ENCODE assay signal across 18 cellular contexts in the genomic region with DNA sequence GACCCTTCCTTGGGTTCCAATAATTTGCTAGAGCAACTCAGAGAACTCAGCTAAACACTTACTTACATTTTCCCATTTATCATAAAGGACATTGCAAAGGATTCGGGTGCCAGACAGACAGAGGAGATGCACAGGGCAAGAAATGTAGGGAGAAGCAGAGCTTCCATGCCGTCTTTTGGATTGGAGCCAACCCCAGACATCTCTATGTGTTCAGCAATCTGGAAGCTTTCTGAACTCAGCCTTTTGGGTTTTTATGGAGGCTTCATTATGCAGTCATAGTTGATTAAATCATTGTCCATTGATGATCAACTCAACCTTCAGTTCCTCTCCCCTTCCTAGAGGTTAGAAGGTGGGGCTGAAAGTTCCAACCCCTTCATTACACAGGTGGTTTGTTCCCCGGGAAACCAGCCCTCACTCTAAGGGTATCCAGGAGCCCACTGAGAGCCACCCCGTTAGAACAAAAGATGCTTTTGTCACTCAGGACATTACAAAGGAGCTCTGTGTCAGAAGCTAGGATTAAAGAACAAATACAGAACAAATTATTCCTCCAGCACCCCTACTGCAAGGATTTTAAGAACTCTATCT.
"Had no signal": no experiment of that assay in that cellular context is flagged by ENCODE, and none has a peak within 500 bp of the region (broad histone marks: within the 10 kb centered on the region; RNA-seq: fewer than 3 reads in every experiment).

No MANE protein-coding gene starts in this region.

- ATAC-seq: activated T-helper 17 cell treated with anti-CD3 and anti-CD28 coated beads, Interleukin-2, amount 50 U/mL, for 72 hours; effector memory CD8-positive, alpha-beta T cell; gastrocnemius medialis; stimulated activated naive B cell treated with anti-CD40 and anti-IgM and Interleukin-4, amounts not matched to agents 10 μg/mL and 1 μg/mL and 100 μg/mL, for 72 hours had no signal

- H3K4me1 Mint-ChIP-seq: activated B cell treated with CpG ODN at 0.5 μM for 24 hours; activated CD4-positive, alpha-beta T cell treated with anti-CD3 and anti-CD28 coated beads, Interleukin-2, amount 10 ng/mL, durations not matched to agents 24 days and 14 days; activated T-helper 17 cell treated with anti-CD3 and anti-CD28 coated beads, Interleukin-2, amount 50 U/mL, for 72 hours; naive B cell; stimulated activated naive B cell treated with anti-CD40 and anti-IgM and Interleukin-4, amounts not matched to agents 10 μg/mL and 1 μg/mL and 100 μg/mL, for 72 hours had no signal

- H3K36me3 Mint-ChIP-seq: naive B cell; stimulated activated naive B cell treated with anti-CD40 and anti-IgM and Interleukin-4, amounts not matched to agents 10 μg/mL and 1 μg/mL and 100 μg/mL, for 72 hours; type B pancreatic cell had no signal

- H3K9me3 Mint-ChIP-seq: activated CD4-positive, alpha-beta T cell treated with anti-CD3 and anti-CD28 coated beads, Interleukin-2, amount 10 ng/mL, durations not matched to agents 24 days and 14 days; type B pancreatic cell had no signal

- DNase-seq: activated B cell treated with CpG ODN at 0.5 μM for 24 hours; activated CD4-positive, alpha-beta T cell treated with anti-CD3 and anti-CD28 coated beads, Interleukin-2, amount 10 ng/mL, durations not matched to agents 24 days and 14 days; activated naive CD4-positive, alpha-beta T cell treated with anti-CD3 and anti-CD28 coated beads for 36 hours; cortex of kidney; effector memory CD8-positive, alpha-beta T cell; gastrocnemius medialis; kidney glomerular epithelial cell; naive B cell; sigmoid colon; stimulated activated CD4-positive, alpha-beta T cell treated with anti-CD3 and anti-CD28 coated beads, Interleukin-2, amount 100 ng/mL, for 24 hours; stimulated activated naive B cell treated with anti-CD40 and anti-IgM and Interleukin-4, amounts not matched to agents 10 μg/mL and 1 μg/mL and 100 μg/mL, for 72 hours had no signal

- H3K27me3 ChIP-seq: cardiac muscle cell, gastrocnemius medialis, sigmoid colon, suprapubic skin had no signal

- H3K27ac ChIP-seq: cardiac muscle cell, epithelial cell of prostate, gastrocnemius medialis, prostate gland, sigmoid colon, suprapubic skin had no signal

- H3K27ac Mint-ChIP-seq: activated B cell treated with CpG ODN at 0.5 μM for 24 hours; activated CD4-positive, alpha-beta T cell treated with anti-CD3 and anti-CD28 coated beads, Interleukin-2, amount 10 ng/mL, durations not matched to agents 24 days and 14 days; activated naive CD4-positive, alpha-beta T cell treated with anti-CD3 and anti-CD28 coated beads for 36 hours; activated T-helper 17 cell treated with anti-CD3 and anti-CD28 coated beads, Interleukin-2, amount 50 U/mL, for 72 hours; effector memory CD8-positive, alpha-beta T cell; naive B cell; stimulated activated naive B cell treated with anti-CD40 and anti-IgM and Interleukin-4, amounts not matched to agents 10 μg/mL and 1 μg/mL and 100 μg/mL, for 72 hours; T-helper 1 cell treated with Interleukin-12 subunit alpha and Interleukin-12 subunit beta and Interleukin-4 antibody, amounts not matched to agents 30 μg/mL and 1 μg/mL, for 36 hours; type B pancreatic cell had no signal

- H3K27me3 Mint-ChIP-seq: activated B cell treated with CpG ODN at 0.5 μM for 24 hours; activated CD4-positive, alpha-beta T cell treated with anti-CD3 and anti-CD28 coated beads, Interleukin-2, amount 10 ng/mL, durations not matched to agents 24 days and 14 days; activated T-helper 17 cell treated with anti-CD3 and anti-CD28 coated beads, Interleukin-2, amount 50 U/mL, for 72 hours; effector memory CD8-positive, alpha-beta T cell; naive B cell; stimulated activated naive B cell treated with anti-CD40 and anti-IgM and Interleukin-4, amounts not matched to agents 10 μg/mL and 1 μg/mL and 100 μg/mL, for 72 hours had no signal

- H3K4me3 Mint-ChIP-seq: activated B cell treated with CpG ODN at 0.5 μM for 24 hours; activated CD4-positive, alpha-beta T cell treated with anti-CD3 and anti-CD28 coated beads, Interleukin-2, amount 10 ng/mL, durations not matched to agents 24 days and 14 days; activated naive CD4-positive, alpha-beta T cell treated with anti-CD3 and anti-CD28 coated beads for 36 hours; activated T-helper 17 cell treated with anti-CD3 and anti-CD28 coated beads, Interleukin-2, amount 50 U/mL, for 72 hours; effector memory CD8-positive, alpha-beta T cell; naive B cell; stimulated activated naive B cell treated with anti-CD40 and anti-IgM and Interleukin-4, amounts not matched to agents 10 μg/mL and 1 μg/mL and 100 μg/mL, for 72 hours; T-helper 1 cell treated with Interleukin-12 subunit alpha and Interleukin-12 subunit beta and Interleukin-4 antibody, amounts not matched to agents 30 μg/mL and 1 μg/mL, for 36 hours; type B pancreatic cell had no signal
